ENCODE assay signal across 8 cellular contexts in the genomic region with DNA sequence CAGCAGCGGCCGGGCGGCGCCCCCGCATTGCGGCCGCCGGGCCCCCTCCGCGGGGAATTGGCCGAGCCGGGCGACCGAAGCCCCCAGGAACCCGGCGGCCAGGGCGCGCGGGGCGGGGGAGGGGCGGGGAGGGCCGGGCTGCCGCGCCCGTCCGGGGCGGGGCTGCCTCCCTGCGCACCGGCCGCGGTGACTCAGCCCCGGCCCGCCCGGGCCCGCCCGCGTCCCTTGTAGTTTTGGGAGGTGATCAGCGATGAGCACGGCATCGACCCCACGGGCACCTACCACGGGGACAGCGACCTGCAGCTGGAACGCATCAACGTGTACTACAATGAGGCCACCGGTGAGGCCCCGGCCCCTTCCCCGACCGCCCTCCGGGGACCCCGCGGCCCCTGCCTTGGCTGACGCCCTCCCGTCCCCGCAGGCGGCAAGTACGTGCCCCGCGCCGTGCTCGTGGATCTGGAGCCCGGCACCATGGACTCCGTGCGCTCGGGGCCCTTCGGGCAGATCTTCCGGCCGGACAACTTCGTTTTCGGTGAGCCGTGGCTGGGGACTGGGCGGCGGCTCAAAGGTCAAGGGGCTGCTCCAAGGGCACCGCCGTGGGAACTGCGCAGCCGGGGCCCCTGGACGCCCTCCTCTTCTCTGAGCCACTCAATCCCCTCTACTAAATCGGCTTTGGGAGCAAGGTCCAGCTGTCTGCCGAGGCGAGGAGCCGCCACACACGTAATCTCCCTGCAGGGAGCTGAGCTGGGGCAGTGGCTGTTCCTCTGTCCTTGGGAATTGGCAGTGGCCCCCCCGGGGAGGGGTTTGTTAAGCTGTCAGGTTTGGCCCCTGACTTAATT. TPM values are rescaled to one million over a fixed set of nuclear protein-coding genes. Genes with fewer than 3 reads are reported as not detected.
A peak's percentile ranks its signal among the peaks of the same experiment; 100 is the strongest.
DNase-seq lines count a peak whose midpoint lies in the region; ATAC-seq, FAIRE-seq and TF ChIP-seq lines count a peak whose summit lies in the region.

No MANE protein-coding gene starts in this region.

- in situ Hi-C loops in GM13977 (cut with MboI; ENCODE audit: low pct_unique_long_range_greater_than_20kb, low sequenced_read_pairs, unreplicated experiment), result no loop called here
- in situ Hi-C loops in K562 (cut with MboI), result loop anchor here (25.0 kb wide), 1 partner anchor 454 kb away; a partner anchor contains a TSS

- H3K79me2 ChIP-seq in K562 (ENCODE audit: control insufficient read depth, insufficient read depth, low read length), result peaks cover 57% of the 10 kb centered on the region

- CTCF ChIA-PET in K562 (lab: Yijun Ruan, JAX; ENCODE audit: low intra/inter-chr PET ratio), result no interaction called here

- ATAC-seq in HG03159 (IDR thresholded peaks at IDR 0.05; ENCODE audit: unreplicated experiment) (peak; percentile 2), K562 (peak; percentile 11), GM21737 (IDR thresholded peaks at IDR 0.05; ENCODE audit: unreplicated experiment) (no peak)

- no peak for TF ChIP-seq CTCF in GM13977 (IDR thresholded peaks at IDR 0.05; ENCODE audit: extremely low read depth, insufficient read depth, missing control alignments)
- TF ChIP-seq CTCF in K562 (IDR thresholded peaks at IDR 0.05 in 2 of 3, conservative IDR thresholded peaks at IDR 0.05 in 1 of 3; ENCODE audit: insufficient read depth in 2 of 3, low read depth in 1 of 3, low read length in 3 of 3), result no peak

- TF ChIP-seq EP300 in K562 (IDR thresholded peaks at IDR 0.05; ENCODE audit: low read length), result no peak

- peak overlapping the region; percentile 95 for H3K4me2 ChIP-seq in K562 (ENCODE audit: insufficient read depth, low read length)

- no peak overlapping the region for H2AFZ ChIP-seq in K562 (ENCODE audit: low read depth, low read length)

- peak overlapping the region; percentile 90 for H3K27ac ChIP-seq in K562 (ENCODE audit: extremely low read depth, low read depth, low read length)

- BruUV-seq in K562 (replicated peaks; lab: Mats Ljungman, UMichigan), result no TSS peak

- peak overlapping the region; percentile 87 to 100 for H3K9ac ChIP-seq in K562 (ENCODE audit: insufficient read depth in 1 of 2, low read depth in 2 of 2, low read length in 2 of 2)

- peak overlapping the region; percentile 96 for H3K4me3 ChIP-seq in K562

- H3K36me3 ChIP-seq in K562 (ENCODE audit: control insufficient read depth, insufficient read depth, low read length), result peaks cover 30% of the 10 kb centered on the region

- DNase-seq in GM13977 (ENCODE audit: low spot score) (peak; percentile 83), T-helper 9 cell (peak; percentile 64), K562 (ENCODE audit: extremely low read depth in 1 of 4, low spot score in 3 of 4) (peak; percentile 77 to 88 (median 85)), iPS-NIHi11 (ENCODE audit: low spot score) (peak; percentile 70), CD1c-positive myeloid dendritic cell (ENCODE audit: extremely low spot score) (no peak)
- peak; percentile 31 to 64 (median 45) for DNase-seq in stimulated activated CD4-positive, alpha-beta T cell treated with anti-CD3 and anti-CD28 coated beads, Interleukin-1b, Interleukin-23, amount 100 ng/mL, for 24 hours (ENCODE audit: low read depth in 4 of 4, low spot score in 1 of 4)

- H3K4me1 ChIP-seq in K562 (replicated peaks in 1 of 2; ENCODE audit: control insufficient read depth in 2 of 2, insufficient read depth in 2 of 2, low read length in 2 of 2), result peaks cover 28 to 90% of the 10 kb centered on the region in 2 experiments

- 0 out of 2 replicates have a peak, but pooled peaks have one; percentile 46 for TF ChIP-seq POLR2A in K562 (conservative IDR thresholded peaks at IDR 0.05)

- WGBS in K562 (ENCODE audit: insufficient coverage, low coverage, missing lambda C conversion rate), result under 1% methylated on average over 44 of the region's 84 CpGs

- H4K20me1 ChIP-seq in K562 (replicated peaks; ENCODE audit: control insufficient read depth, insufficient read depth, low read length), result peaks cover 30% of the 10 kb centered on the region

- no peaks in the 10 kb centered on the region for H3K27me3 ChIP-seq in K562 (ENCODE audit: control insufficient read depth in 2 of 2, insufficient read depth in 2 of 2, low read length in 2 of 2)

- no peaks in the 10 kb centered on the region for H3K9me3 ChIP-seq in K562 (replicated peaks; ENCODE audit: control insufficient read depth, insufficient read depth, low read depth, low read length)

- POLR2A ChIA-PET in K562 (lab: Yijun Ruan, JAX), result interaction anchor here (0.6 to 6.5 kb wide), 31 partner anchors 9 to 515 kb away, joined by 3 to 221 read pairs (median 5); a partner anchor contains a TSS

- TF ChIP-seq RAD21 in K562 (CRISPR knock-in tag; conservative IDR thresholded peaks at IDR 0.05 in 1 of 2, IDR thresholded peaks at IDR 0.05 in 1 of 2), result no peak

- no peak for FAIRE-seq in K562 (lab: Jason Lieb, UNC)

- peaks cover 4% of the 10 kb centered on the region for H3K9me1 ChIP-seq in K562 (ENCODE audit: control insufficient read depth, insufficient read depth, low read length)

- intact Hi-C loops in K562 (cut with micrococcal nuclease), result loop anchor here (1.0 to 10.0 kb wide), 4 partner anchors 13 to 457 kb away; a partner anchor contains a TSS

RNA-seq across cellular contexts. Expression of a gene that starts 0.6 kb away (rescaled TPM):
- 122 and 317 TPM in 2 replicates for total RNA-seq in K562 (2011; cell fraction: chromatin; rRNA removed; ENCODE audit: low replicate concordance)
- total RNA-seq in K562 (2011; cell fraction: nucleolus; rRNA removed), result 269 and 300 TPM in 2 replicates
- 142 and 195 TPM in 2 replicates for total RNA-seq in K562 (2011; cell fraction: nucleoplasm; rRNA removed)
- total RNA-seq in K562 (2014; rRNA removed), result 264 and 325 TPM in 2 replicates
- total RNA-seq in K562 (2014; rRNA removed; fragmentation: Illumina TruSeq; extraction: Trizol), result 86.3 and 117 TPM in 2 replicates
- 287 and 291 TPM in 2 replicates for total RNA-seq in K562 (2015; rRNA removed; fragmentation: Illumina TruSeq; extraction: Trizol)
- 425 and 437 TPM in 2 replicates for total RNA-seq in K562 (2021)
- 268 and 271 TPM in 2 replicates for polyA plus RNA-seq in K562 (2011; rRNA removed)
- 337 and 660 TPM in 2 replicates for polyA plus RNA-seq in K562 (2011; cell fraction: cytosol; rRNA removed)
- 333 and 371 TPM in 2 replicates for polyA plus RNA-seq in K562 (2011; cell fraction: nucleus; rRNA removed)
- polyA plus RNA-seq in K562 (2012), result 429 and 432 TPM in 2 replicates
- 393 and 490 TPM in 2 replicates for polyA plus RNA-seq in K562 (2014; fragmentation: Illumina TruSeq; extraction: Trizol)
- 10 to 100 TPM; 24.1 to 51.3 TPM for polyA plus RNA-seq in K562 (2014; fragmentation: Nextera tagmentation; extraction: Ambion mirVana)
- polyA plus RNA-seq in K562 (2014; rRNA removed), result 426 and 443 TPM in 2 replicates
- 130 and 204 TPM in 2 replicates for polyA minus RNA-seq in K562 (2011; rRNA and poly(A)+ RNA removed)
- polyA minus RNA-seq in K562 (2011; cell fraction: cytosol; rRNA and poly(A)+ RNA removed), result 222 and 247 TPM in 2 replicates
- 108 and 161 TPM in 2 replicates for polyA minus RNA-seq in K562 (2011; cell fraction: nucleus; rRNA and poly(A)+ RNA removed)

RNA-seq across cellular contexts. Expression of a gene that starts 9.4 kb away (rescaled TPM):
- not detected in 2 replicates for total RNA-seq in K562 (2011; cell fraction: chromatin; rRNA removed; ENCODE audit: low replicate concordance)
- not detected in 2 replicates for total RNA-seq in K562 (2011; cell fraction: nucleolus; rRNA removed)
- not detected in 2 replicates for total RNA-seq in K562 (2011; cell fraction: nucleoplasm; rRNA removed)
- total RNA-seq in K562 (2014; rRNA removed) (not detected in 2 replicates), K562 (2014; rRNA removed; fragmentation: Illumina TruSeq; extraction: Trizol) (not detected in 2 replicates), K562 (2015; rRNA removed; fragmentation: Illumina TruSeq; extraction: Trizol) (not detected in 2 replicates), K562 (2021) (not detected in 2 replicates)
- polyA plus RNA-seq in K562 (2011; rRNA removed) (not detected in 2 replicates), K562 (2014; fragmentation: Illumina TruSeq; extraction: Trizol) (not detected in 2 replicates), K562 (2014; fragmentation: Nextera tagmentation; extraction: Ambion mirVana) (not detected), K562 (2014; rRNA removed) (not detected in 2 replicates)
- polyA plus RNA-seq in K562 (2011; cell fraction: cytosol; rRNA removed), result not detected in 2 replicates
- polyA plus RNA-seq in K562 (2011; cell fraction: nucleus; rRNA removed), result not detected in 2 replicates
- polyA plus RNA-seq in K562 (2012), result 1.4 TPM in 2 replicates
- not detected in 2 replicates for polyA minus RNA-seq in K562 (2011; rRNA and poly(A)+ RNA removed)
- polyA minus RNA-seq in K562 (2011; cell fraction: cytosol; rRNA and poly(A)+ RNA removed), result not detected in 2 replicates
- 0.44 TPM in 1 of 2 replicates, not detected in the other for polyA minus RNA-seq in K562 (2011; cell fraction: nucleus; rRNA and poly(A)+ RNA removed)

RNA-seq across cellular contexts. Expression of a gene that starts 11.0 kb away (rescaled TPM):
- total RNA-seq in K562 (2011; cell fraction: chromatin; rRNA removed; ENCODE audit: low replicate concordance), result not detected in 2 replicates
- not detected in 2 replicates for total RNA-seq in K562 (2011; cell fraction: nucleolus; rRNA removed)
- total RNA-seq in K562 (2011; cell fraction: nucleoplasm; rRNA removed), result not detected in 2 replicates
- total RNA-seq in K562 (2014; rRNA removed) (not detected in 2 replicates), K562 (2014; rRNA removed; fragmentation: Illumina TruSeq; extraction: Trizol) (not detected in 2 replicates), K562 (2015; rRNA removed; fragmentation: Illumina TruSeq; extraction: Trizol) (not detected in 2 replicates), K562 (2021) (not detected in 2 replicates)
- polyA plus RNA-seq in K562 (2011; rRNA removed) (not detected in 2 replicates), K562 (2014; fragmentation: Illumina TruSeq; extraction: Trizol) (not detected in 2 replicates), K562 (2014; fragmentation: Nextera tagmentation; extraction: Ambion mirVana) (not detected), K562 (2014; rRNA removed) (not detected in 2 replicates)
- polyA plus RNA-seq in K562 (2011; cell fraction: cytosol; rRNA removed), result 0.03 TPM in 1 of 2 replicates, not detected in the other
- not detected in 2 replicates for polyA plus RNA-seq in K562 (2011; cell fraction: nucleus; rRNA removed)
- 0.09 and 0.21 TPM in 2 replicates for polyA plus RNA-seq in K562 (2012)
- not detected in 2 replicates for polyA minus RNA-seq in K562 (2011; rRNA and poly(A)+ RNA removed)
- not detected in 2 replicates for polyA minus RNA-seq in K562 (2011; cell fraction: cytosol; rRNA and poly(A)+ RNA removed)
- not detected in 2 replicates for polyA minus RNA-seq in K562 (2011; cell fraction: nucleus; rRNA and poly(A)+ RNA removed)

RNA-seq across cellular contexts. Expression of a gene that starts 13.4 kb away (rescaled TPM):
- total RNA-seq in K562 (2011; cell fraction: chromatin; rRNA removed; ENCODE audit: low replicate concordance), result 20.6 and 61.7 TPM in 2 replicates
- total RNA-seq in K562 (2011; cell fraction: nucleolus; rRNA removed), result 48.5 and 57.8 TPM in 2 replicates
- 24.1 and 26.4 TPM in 2 replicates for total RNA-seq in K562 (2011; cell fraction: nucleoplasm; rRNA removed)
- total RNA-seq in K562 (2014; rRNA removed) (50.0 and 57.8 TPM in 2 replicates), K562 (2014; rRNA removed; fragmentation: Illumina TruSeq; extraction: Trizol) (13.8 and 17.6 TPM in 2 replicates), K562 (2015; rRNA removed; fragmentation: Illumina TruSeq; extraction: Trizol) (29.7 and 30.5 TPM in 2 replicates), K562 (2021) (81.2 and 84.0 TPM in 2 replicates)
- polyA plus RNA-seq in K562 (2011; rRNA removed) (38.3 and 49.6 TPM in 2 replicates), K562 (2014; fragmentation: Illumina TruSeq; extraction: Trizol) (28.4 and 52.9 TPM in 2 replicates), K562 (2014; fragmentation: Nextera tagmentation; extraction: Ambion mirVana) (under 1 TPM; 0.24 to 0.49 TPM), K562 (2014; rRNA removed) (56.2 and 57.1 TPM in 2 replicates)
- polyA plus RNA-seq in K562 (2011; cell fraction: cytosol; rRNA removed), result 51.9 and 81.6 TPM in 2 replicates
- 55.4 and 66.0 TPM in 2 replicates for polyA plus RNA-seq in K562 (2011; cell fraction: nucleus; rRNA removed)
- 61.8 and 81.8 TPM in 2 replicates for polyA plus RNA-seq in K562 (2012)
- polyA minus RNA-seq in K562 (2011; rRNA and poly(A)+ RNA removed), result 22.0 and 33.8 TPM in 2 replicates
- polyA minus RNA-seq in K562 (2011; cell fraction: cytosol; rRNA and poly(A)+ RNA removed), result 41.6 and 47.4 TPM in 2 replicates
- 11.4 and 18.9 TPM in 2 replicates for polyA minus RNA-seq in K562 (2011; cell fraction: nucleus; rRNA and poly(A)+ RNA removed)

RNA-seq across cellular contexts. Expression of a gene that starts 14.4 kb away (rescaled TPM):
- 0.25 TPM in 1 of 2 replicates, not detected in the other for total RNA-seq in K562 (2011; cell fraction: chromatin; rRNA removed; ENCODE audit: low replicate concordance)
- total RNA-seq in K562 (2011; cell fraction: nucleolus; rRNA removed), result 0.17 and 0.26 TPM in 2 replicates
- not detected in 2 replicates for total RNA-seq in K562 (2011; cell fraction: nucleoplasm; rRNA removed)
- total RNA-seq in K562 (2014; rRNA removed), result 0.16 TPM in 1 of 2 replicates, not detected in the other
- total RNA-seq in K562 (2014; rRNA removed; fragmentation: Illumina TruSeq; extraction: Trizol), result not detected in 2 replicates
- not detected in 2 replicates for total RNA-seq in K562 (2015; rRNA removed; fragmentation: Illumina TruSeq; extraction: Trizol)
- not detected in 2 replicates for total RNA-seq in K562 (2021)
- 0.04 TPM in 1 of 2 replicates, not detected in the other for polyA plus RNA-seq in K562 (2011; rRNA removed)
- polyA plus RNA-seq in K562 (2011; cell fraction: cytosol; rRNA removed), result 0.18 TPM in 1 of 2 replicates, not detected in the other
- 0.10 and 0.16 TPM in 2 replicates for polyA plus RNA-seq in K562 (2011; cell fraction: nucleus; rRNA removed)
- 0.25 and 0.58 TPM in 2 replicates for polyA plus RNA-seq in K562 (2012)
- not detected in 2 replicates for polyA plus RNA-seq in K562 (2014; fragmentation: Illumina TruSeq; extraction: Trizol)
- not detected for polyA plus RNA-seq in K562 (2014; fragmentation: Nextera tagmentation; extraction: Ambion mirVana)
- polyA plus RNA-seq in K562 (2014; rRNA removed), result not detected in 2 replicates
- polyA minus RNA-seq in K562 (2011; rRNA and poly(A)+ RNA removed), result not detected in 2 replicates
- not detected in 2 replicates for polyA minus RNA-seq in K562 (2011; cell fraction: cytosol; rRNA and poly(A)+ RNA removed)
- not detected in 2 replicates for polyA minus RNA-seq in K562 (2011; cell fraction: nucleus; rRNA and poly(A)+ RNA removed)
